8 cellular contexts compared by ENCODE assay signal in genomic region chr15:54082836-54083492, GRCh38.
A peak's percentile ranks its signal among the peaks of the same experiment; 100 is the strongest.
DNase-seq lines count a peak whose midpoint lies in the region; ATAC-seq, FAIRE-seq and TF ChIP-seq lines count a peak whose summit lies in the region.

No MANE protein-coding gene starts in this region.

- no peak overlapping the region for H3K9ac ChIP-seq in neuronal stem cell (ENCODE audit: low read depth, low read length, poor library complexity)

- H3K18ac ChIP-seq in neuronal stem cell (ENCODE audit: low read length) = peak overlapping the region; percentile 11

- no peak for ATAC-seq in activated CD4-positive, alpha-beta T cell treated with anti-CD3 and anti-CD28 coated beads for 36 hours

- WGBS in neuronal stem cell (ENCODE audit: extremely low coverage in 2 of 2, insufficient read length in 2 of 2, insufficient replicate concordance in 1 of 2), 2 donors = no CpG with 5 or more reads among the region's 7 CpGs

- POLR2A ChIA-PET in activated CD4-positive, alpha-beta T cell treated with anti-CD3 and anti-CD28 coated beads for 36 hours (lab: Charles Lee) = no interaction called here

- intact Hi-C loops in activated CD4-positive, alpha-beta T cell treated with anti-CD3 and anti-CD28 coated beads for 36 hours (cut with DNase I, micrococcal nuclease) = loop anchor here in 1 of 2 experiments (1.0 to 5.0 kb wide), 4 partner anchors 1026 to 1354 kb away; no protein-coding TSS in a partner anchor

- no peak overlapping the region for H3K23ac ChIP-seq in neuronal stem cell (ENCODE audit: low read depth, low read length, poor library complexity)

- no peak overlapping the region for H2AFZ ChIP-seq in neuronal stem cell (ENCODE audit: low read length)

- H3K27me3 ChIP-seq in bronchial epithelial cell (ENCODE audit: control insufficient read depth, insufficient read depth, low read length) (no peaks in the 10 kb centered on the region), neuronal stem cell (ENCODE audit: control insufficient read depth in 3 of 3, insufficient read depth in 3 of 3, low read depth in 1 of 3, low read length in 3 of 3) (no peaks in the 10 kb centered on the region)
- no peaks in the 10 kb centered on the region for H3K27me3 ChIP-seq in effector memory CD4-positive, alpha-beta T cell (replicated peaks; ENCODE audit: control insufficient read depth, insufficient read depth, low read length, poor library complexity, severe bottlenecking)

- H3K4me3 Mint-ChIP-seq in activated CD4-positive, alpha-beta T cell treated with anti-CD3 and anti-CD28 coated beads for 36 hours = no peak overlapping the region

- no peak for FAIRE-seq in bronchial epithelial cell (lab: Jason Lieb, UNC)

- H3K27me3 Mint-ChIP-seq in activated CD4-positive, alpha-beta T cell treated with anti-CD3 and anti-CD28 coated beads for 36 hours = peaks cover 6% of the 10 kb centered on the region

- no peak overlapping the region for H4K91ac ChIP-seq in neuronal stem cell (ENCODE audit: low read depth, low read length, poor library complexity)

- DNase-seq in activated CD4-positive, alpha-beta T cell treated with anti-CD3 and anti-CD28 coated beads for 36 hours = peak; percentile 20
- no peak for DNase-seq in activated CD4-positive, alpha-beta T cell treated with anti-CD3 and anti-CD28 coated beads, Interleukin-2, amount 50 U/mL, for 48 hours
- peak; percentile 1 for DNase-seq in bronchial epithelial cell (ENCODE audit: low read depth)
- DNase-seq in neuronal stem cell (ENCODE audit: low spot score) = peak; percentile 52
- no peak for DNase-seq in NK-92 treated with Interleukin-12 subunit alpha and Interleukin-12 subunit beta, amount 100 ng/mL, for 24 hours (lab: John Stamatoyannopoulos, UW)
- no peak for DNase-seq in NCI-H146 treated with DMSO at 0.1 percent for 48 hours (lab: John Stamatoyannopoulos, UW; ENCODE audit: unreplicated experiment)
- no peak for DNase-seq in effector memory CD4-positive, alpha-beta T cell

- no peak overlapping the region for H2BK15ac ChIP-seq in neuronal stem cell (ENCODE audit: low read length)

- no peak overlapping the region for H2BK120ac ChIP-seq in neuronal stem cell (ENCODE audit: low read depth, low read length)

- no peaks in the 10 kb centered on the region for H3K79me1 ChIP-seq in neuronal stem cell (ENCODE audit: low read depth, low read length)

- CTCF ChIA-PET in activated CD4-positive, alpha-beta T cell treated with anti-CD3 and anti-CD28 coated beads for 36 hours (lab: Charles Lee) = interaction anchor here (0.6 to 1.5 kb wide), 6 partner anchors 13 to 1644 kb away, joined by 3 to 4 read pairs (median 3); no protein-coding TSS in a partner anchor

- no peaks in the 10 kb centered on the region for H3K4me1 Mint-ChIP-seq in activated CD4-positive, alpha-beta T cell treated with anti-CD3 and anti-CD28 coated beads for 36 hours

- no peaks in the 10 kb centered on the region for H3K4me1 ChIP-seq in neuronal stem cell (ENCODE audit: control insufficient read depth in 2 of 2, insufficient read depth in 1 of 2, low read depth in 1 of 2, low read length in 2 of 2)
- H3K4me1 ChIP-seq in effector memory CD4-positive, alpha-beta T cell (ENCODE audit: control insufficient read depth, insufficient read depth, low read length, poor library complexity, severe bottlenecking) = no peaks in the 10 kb centered on the region

- H3K36me3 ChIP-seq in bronchial epithelial cell (ENCODE audit: control insufficient read depth, insufficient read depth, low read length) = no peaks in the 10 kb centered on the region
- no peaks in the 10 kb centered on the region for H3K36me3 ChIP-seq in neuronal stem cell (replicated peaks in 1 of 2; ENCODE audit: control insufficient read depth in 2 of 2, insufficient read depth in 2 of 2, low read length in 2 of 2)
- no peaks in the 10 kb centered on the region for H3K36me3 ChIP-seq in effector memory CD4-positive, alpha-beta T cell (ENCODE audit: control insufficient read depth, insufficient read depth, low read length)

- peak; percentile 29; the same call in 1 of the 2 replicates for TF ChIP-seq RAD21 in Ishikawa (IDR thresholded peaks at IDR 0.05; ENCODE audit: low read depth)

- no peaks in the 10 kb centered on the region for H3K36me3 Mint-ChIP-seq in activated CD4-positive, alpha-beta T cell treated with anti-CD3 and anti-CD28 coated beads for 36 hours (ENCODE audit: low read depth)

- no peak overlapping the region for H3K27ac ChIP-seq in neuronal stem cell (replicated peaks; ENCODE audit: low read length)
- H3K27ac ChIP-seq in effector memory CD4-positive, alpha-beta T cell (ENCODE audit: insufficient read depth, low read length, poor library complexity, severe bottlenecking) = no peak overlapping the region

- H3K4me2 ChIP-seq in neuronal stem cell (ENCODE audit: insufficient read depth, low read length, poor library complexity, severe bottlenecking) = no peak overlapping the region

- H3K4me3 ChIP-seq in bronchial epithelial cell (ENCODE audit: low read depth, low read length) (no peak overlapping the region), neuronal stem cell (ENCODE audit: low read length in 2 of 2) (no peak overlapping the region)
- no peak overlapping the region for H3K4me3 ChIP-seq in effector memory CD4-positive, alpha-beta T cell (ENCODE audit: insufficient read depth, low read depth, low read length, poor library complexity, severe bottlenecking)

- no peak overlapping the region for H3K27ac Mint-ChIP-seq in activated CD4-positive, alpha-beta T cell treated with anti-CD3 and anti-CD28 coated beads for 36 hours

- H3K14ac ChIP-seq in neuronal stem cell (ENCODE audit: low read length) = no peak overlapping the region

- H2BK12ac ChIP-seq in neuronal stem cell (ENCODE audit: low read length) = no peak overlapping the region

- no peak overlapping the region for H3K4ac ChIP-seq in neuronal stem cell (ENCODE audit: low read length)

- H3K9me3 Mint-ChIP-seq in activated CD4-positive, alpha-beta T cell treated with anti-CD3 and anti-CD28 coated beads for 36 hours (ENCODE audit: low read depth) = no peaks in the 10 kb centered on the region

- TF ChIP-seq CTCF in bronchial epithelial cell (IDR thresholded peaks at IDR 0.05; ENCODE audit: insufficient read depth, low read length, severe bottlenecking) = peak; percentile 59

- no peak overlapping the region for H4K8ac ChIP-seq in neuronal stem cell (ENCODE audit: low read depth, low read length)

- H2AK5ac ChIP-seq in neuronal stem cell (ENCODE audit: low read depth, low read length) = no peak overlapping the region

- TF ChIP-seq EP300 in Ishikawa (IDR thresholded peaks at IDR 0.05; ENCODE audit: borderline replicate concordance) = no peak

- no peaks in the 10 kb centered on the region for H3K9me3 ChIP-seq in neuronal stem cell (replicated peaks in 1 of 2; ENCODE audit: control insufficient read depth in 2 of 2, insufficient read depth in 1 of 2, low read depth in 1 of 2, low read length in 2 of 2)
- no peaks in the 10 kb centered on the region for H3K9me3 ChIP-seq in effector memory CD4-positive, alpha-beta T cell (ENCODE audit: control insufficient read depth, low read length)

- no peak overlapping the region for H2BK5ac ChIP-seq in neuronal stem cell (ENCODE audit: low read length)

TF ChIP-seq in Ishikawa, 13 proteins besides CTCF, POLR2A, EP300 and RAD21:
- TF ChIP-seq CEBPB (IDR thresholded peaks at IDR 0.05) (no peak), YY1 (IDR thresholded peaks at IDR 0.05; ENCODE audit: low read depth) (no peak), CREB1 (IDR thresholded peaks at IDR 0.05; ENCODE audit: low read depth) (no peak), MAX (IDR thresholded peaks at IDR 0.05) (no peak), ZBTB7A (IDR thresholded peaks at IDR 0.05; ENCODE audit: low read depth) (no peak), TCF12 (IDR thresholded peaks at IDR 0.05; ENCODE audit: low read depth) (no peak), TEAD4 (IDR thresholded peaks at IDR 0.05) (no peak), FOXM1 (IDR thresholded peaks at IDR 0.05; ENCODE audit: borderline replicate concordance, low read depth) (no peak), TAF1 (IDR thresholded peaks at IDR 0.05; ENCODE audit: low read depth) (no peak), NFIC (IDR thresholded peaks at IDR 0.05) (no peak), EGR1 (IDR thresholded peaks at IDR 0.05) (no peak)
- TF ChIP-seq, protein P1, sequence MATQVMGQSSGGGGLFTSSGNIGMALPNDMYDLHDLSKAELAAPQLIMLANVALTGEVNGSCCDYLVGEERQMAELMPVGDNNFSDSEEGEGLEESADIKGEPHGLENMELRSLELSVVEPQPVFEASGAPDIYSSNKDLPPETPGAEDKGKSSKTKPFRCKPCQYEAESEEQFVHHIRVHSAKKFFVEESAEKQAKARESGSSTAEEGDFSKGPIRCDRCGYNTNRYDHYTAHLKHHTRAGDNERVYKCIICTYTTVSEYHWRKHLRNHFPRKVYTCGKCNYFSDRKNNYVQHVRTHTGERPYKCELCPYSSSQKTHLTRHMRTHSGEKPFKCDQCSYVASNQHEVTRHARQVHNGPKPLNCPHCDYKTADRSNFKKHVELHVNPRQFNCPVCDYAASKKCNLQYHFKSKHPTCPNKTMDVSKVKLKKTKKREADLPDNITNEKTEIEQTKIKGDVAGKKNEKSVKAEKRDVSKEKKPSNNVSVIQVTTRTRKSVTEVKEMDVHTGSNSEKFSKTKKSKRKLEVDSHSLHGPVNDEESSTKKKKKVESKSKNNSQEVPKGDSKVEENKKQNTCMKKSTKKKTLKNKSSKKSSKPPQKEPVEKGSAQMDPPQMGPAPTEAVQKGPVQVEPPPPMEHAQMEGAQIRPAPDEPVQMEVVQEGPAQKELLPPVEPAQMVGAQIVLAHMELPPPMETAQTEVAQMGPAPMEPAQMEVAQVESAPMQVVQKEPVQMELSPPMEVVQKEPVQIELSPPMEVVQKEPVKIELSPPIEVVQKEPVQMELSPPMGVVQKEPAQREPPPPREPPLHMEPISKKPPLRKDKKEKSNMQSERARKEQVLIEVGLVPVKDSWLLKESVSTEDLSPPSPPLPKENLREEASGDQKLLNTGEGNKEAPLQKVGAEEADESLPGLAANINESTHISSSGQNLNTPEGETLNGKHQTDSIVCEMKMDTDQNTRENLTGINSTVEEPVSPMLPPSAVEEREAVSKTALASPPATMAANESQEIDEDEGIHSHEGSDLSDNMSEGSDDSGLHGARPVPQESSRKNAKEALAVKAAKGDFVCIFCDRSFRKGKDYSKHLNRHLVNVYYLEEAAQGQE (IDR thresholded peaks at IDR 0.05; ENCODE audit: low read depth) = no peak
- TF ChIP-seq, protein P2, sequence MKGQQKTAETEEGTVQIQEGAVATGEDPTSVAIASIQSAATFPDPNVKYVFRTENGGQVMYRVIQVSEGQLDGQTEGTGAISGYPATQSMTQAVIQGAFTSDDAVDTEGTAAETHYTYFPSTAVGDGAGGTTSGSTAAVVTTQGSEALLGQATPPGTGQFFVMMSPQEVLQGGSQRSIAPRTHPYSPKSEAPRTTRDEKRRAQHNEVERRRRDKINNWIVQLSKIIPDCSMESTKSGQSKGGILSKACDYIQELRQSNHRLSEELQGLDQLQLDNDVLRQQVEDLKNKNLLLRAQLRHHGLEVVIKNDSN (IDR thresholded peaks at IDR 0.05) = no peak

Comparison
In these comparisons a context has a peak if more than half of its experiments do, and no peak if none do; other contexts are left out.
1. DNase-seq: peak in activated CD4-positive, alpha-beta T cell treated with anti-CD3 and anti-CD28 coated beads for 36 hours (single experiment), bronchial epithelial cell (single experiment) and neuronal stem cell (single experiment); none in activated CD4-positive, alpha-beta T cell treated with anti-CD3 and anti-CD28 coated beads, Interleukin-2, amount 50 U/mL, for 48 hours (0 of 2), NK-92 treated with Interleukin-12 subunit alpha and Interleukin-12 subunit beta, amount 100 ng/mL, for 24 hours (single experiment), NCI-H146 treated with DMSO at 0.1 percent for 48 hours (single experiment) and effector memory CD4-positive, alpha-beta T cell (0 of 3).